ENCODE assay signal across 1 cellular context in genomic region chr3:183230251-183230650, GRCh38. TPM values are rescaled to one million over a fixed set of nuclear protein-coding genes. Genes with fewer than 3 reads are reported as not detected.
"Had no signal": no experiment of that assay in that cellular context is flagged by ENCODE, and none has a peak within 500 bp of the region (broad histone marks: within the 10 kb centered on the region; RNA-seq: fewer than 3 reads in every experiment).

No MANE protein-coding gene starts in this region.

RNA-seq across cellular contexts. Expression of gene B3GNT5, which starts 22.8 kb away (rescaled TPM):
- polyA plus RNA-seq: naive thymus-derived CD4-positive, alpha-beta T cell had no signal
